Comparison of ENCODE assay signal across 8 cellular contexts in genomic region chr17:65794572-65794971, GRCh38.
DNase-seq lines count a peak whose midpoint lies in the region; ATAC-seq and TF ChIP-seq lines count a peak whose summit lies in the region.

No MANE protein-coding gene starts in this region.

- in situ Hi-C loops in Caki2 (cut with HindIII; ENCODE audit: low pct_unique_long_range_greater_than_20kb, low sequenced_read_pairs): no loop called here

- DNase-seq in Caki2 (ENCODE audit: low read depth) (peak; percentile 16), HT-29 (ENCODE audit: low spot score) (peak; percentile 73), lower lobe of right lung (no peak), NCI-H128 (lab: John Stamatoyannopoulos, UW; ENCODE audit: unreplicated experiment) (no peak), NOMO-1 treated with dmso at 0.1 percent for 144 hours (lab: John Stamatoyannopoulos, UW; ENCODE audit: unreplicated experiment) (no peak), head of caudate nucleus (no peak)

- TF ChIP-seq CTCF in WI38 (IDR thresholded peaks at IDR 0.05; ENCODE audit: low read depth, low read length) (peak; percentile 61), lower lobe of right lung (IDR thresholded peaks at IDR 0.05) (peak; percentile 43)

- no peaks in the 10 kb centered on the region for H3K36me3 ChIP-seq in lower lobe of right lung

- ATAC-seq in lower lobe of right lung (peak; percentile 59 to 66), GM18870 (IDR thresholded peaks at IDR 0.05; ENCODE audit: unreplicated experiment) (no peak)

- intact Hi-C loops in lower lobe of right lung (cut with DNase I) (no loop called here), head of caudate nucleus (cut with DNase I) (no loop called here)

- H3K9me3 ChIP-seq in lower lobe of right lung: no peaks in the 10 kb centered on the region

- no peaks in the 10 kb centered on the region for H3K27me3 ChIP-seq in lower lobe of right lung (ENCODE audit: low read depth)

- no peak overlapping the region for H3K27ac ChIP-seq in lower lobe of right lung

- no peaks in the 10 kb centered on the region for H3K4me1 ChIP-seq in lower lobe of right lung

- H3K4me3 ChIP-seq in WI38 (ENCODE audit: low read depth, low read length) (no peak overlapping the region), lower lobe of right lung (no peak overlapping the region)

Comparison
In these comparisons a context has a peak if more than half of its experiments do, and no peak if none do; other contexts are left out.
1. DNase-seq: peak in Caki2 (single experiment) and HT-29 (single experiment); none in lower lobe of right lung (single experiment), NCI-H128 (single experiment), NOMO-1 treated with dmso at 0.1 percent for 144 hours (single experiment) and head of caudate nucleus (0 of 42).